23 cellular contexts compared by ENCODE assay signal in genomic region chr3:123733341-123733740, GRCh38.
DNase-seq lines count a peak whose midpoint lies in the region; ATAC-seq and TF ChIP-seq lines count a peak whose summit lies in the region.
"Had no signal": no experiment of that assay in that cellular context is flagged by ENCODE, and none has a peak within 500 bp of the region (broad histone marks: within the 10 kb centered on the region; RNA-seq: fewer than 3 reads in every experiment).

No MANE protein-coding gene starts in this region.

- no peaks in the 10 kb centered on the region for H3K9me3 Mint-ChIP-seq in activated CD8-positive, alpha-beta T cell treated with anti-CD3 and anti-CD28 coated beads for 36 hours
- no peaks in the 10 kb centered on the region for H3K9me3 Mint-ChIP-seq in activated CD8-positive, alpha-beta T cell treated with anti-CD3 and anti-CD28 coated beads, Interleukin-2, amount 10 ng/mL, durations not matched to agents 7 days and 5 days (ENCODE audit: insufficient read depth)
- H3K9me3 Mint-ChIP-seq: activated CD4-positive, alpha-beta memory T cell treated with anti-CD3 and anti-CD28 coated beads, Interleukin-2, amount 10 ng/mL, durations not matched to agents 7 days and 5 days; neural crest cell had no signal

- CTCF ChIA-PET in activated CD8-positive, alpha-beta T cell treated with anti-CD3 and anti-CD28 coated beads for 36 hours (lab: Charles Lee) = interaction anchor here (1.5 kb wide), 1 partner anchor 13 kb away, joined by 3 read pairs; no protein-coding TSS in a partner anchor
- CTCF ChIA-PET in activated CD8-positive, alpha-beta T cell treated with anti-CD3 and anti-CD28 coated beads, Interleukin-2, amount 10 ng/mL, durations not matched to agents 7 days and 5 days (lab: Charles Lee) = interaction anchor here (0.9 to 1.0 kb wide), 2 partner anchors 10 to 71 kb away, joined by 3 read pairs; no protein-coding TSS in a partner anchor

- H3K4me1 ChIP-seq in RWPE2 (ENCODE audit: insufficient read depth, poor library complexity, severe bottlenecking) = peaks cover 33% of the 10 kb centered on the region
- peaks cover 35% of the 10 kb centered on the region for H3K4me1 ChIP-seq in foreskin keratinocyte
- H3K4me1 ChIP-seq: lower lobe of right lung had no signal

- no peak overlapping the region for H3K4me3 ChIP-seq in RWPE2 (ENCODE audit: severe bottlenecking)
- H3K4me3 ChIP-seq: lower lobe of right lung, sigmoid colon had no signal

- POLR2A ChIA-PET in activated CD8-positive, alpha-beta T cell treated with anti-CD3 and anti-CD28 coated beads for 36 hours (lab: Charles Lee) = no interaction called here
- POLR2A ChIA-PET in activated CD8-positive, alpha-beta T cell treated with anti-CD3 and anti-CD28 coated beads, Interleukin-2, amount 10 ng/mL, durations not matched to agents 7 days and 5 days (lab: Charles Lee) = no interaction called here

- ATAC-seq in activated CD8-positive, alpha-beta T cell treated with anti-CD3 and anti-CD28 coated beads for 36 hours = peak; percentile 37
- ATAC-seq in activated CD8-positive, alpha-beta T cell treated with anti-CD3 and anti-CD28 coated beads, Interleukin-2, amount 10 ng/mL, durations not matched to agents 7 days and 5 days = no peak
- ATAC-seq in RWPE2 (ENCODE audit: low read depth) (no peak), foreskin keratinocyte (peak; percentile 34), HG03442 (IDR thresholded peaks at IDR 0.05; ENCODE audit: unreplicated experiment) (no peak)

- TF ChIP-seq CTCF in activated CD8-positive, alpha-beta T cell treated with anti-CD3 and anti-CD28 coated beads for 36 hours (IDR thresholded peaks at IDR 0.05) = no peak
- TF ChIP-seq CTCF in RWPE2 (IDR thresholded peaks at IDR 0.05; ENCODE audit: poor library complexity, severe bottlenecking) = no peak
- TF ChIP-seq CTCF in foreskin keratinocyte (conservative IDR thresholded peaks at IDR 0.05) = no peak

- H3K36me3 ChIP-seq in RWPE2 (ENCODE audit: low read depth) = no peaks in the 10 kb centered on the region
- H3K36me3 ChIP-seq: sigmoid colon had no signal

- H3K27me3 ChIP-seq in RWPE2 (ENCODE audit: insufficient read depth, poor library complexity, severe bottlenecking) = no peaks in the 10 kb centered on the region
- H3K27me3 ChIP-seq in foreskin keratinocyte = no peaks in the 10 kb centered on the region
- H3K27me3 ChIP-seq: sigmoid colon had no signal

- H3K27ac Mint-ChIP-seq in activated CD8-positive, alpha-beta T cell treated with anti-CD3 and anti-CD28 coated beads for 36 hours = no peak overlapping the region
- H3K27ac Mint-ChIP-seq in activated CD8-positive, alpha-beta T cell treated with anti-CD3 and anti-CD28 coated beads, Interleukin-2, amount 10 ng/mL, durations not matched to agents 7 days and 5 days = no peak overlapping the region
- H3K27ac Mint-ChIP-seq: activated CD4-positive, alpha-beta memory T cell treated with anti-CD3 and anti-CD28 coated beads, Interleukin-2, amount 10 ng/mL, durations not matched to agents 7 days and 5 days had no signal

- H3K4me3 Mint-ChIP-seq in activated CD8-positive, alpha-beta T cell treated with anti-CD3 and anti-CD28 coated beads for 36 hours = no peak overlapping the region
- no peak overlapping the region for H3K4me3 Mint-ChIP-seq in activated CD8-positive, alpha-beta T cell treated with anti-CD3 and anti-CD28 coated beads, Interleukin-2, amount 10 ng/mL, durations not matched to agents 7 days and 5 days
- H3K4me3 Mint-ChIP-seq: activated CD4-positive, alpha-beta memory T cell treated with anti-CD3 and anti-CD28 coated beads, Interleukin-2, amount 10 ng/mL, durations not matched to agents 7 days and 5 days; neural crest cell had no signal

- no peaks in the 10 kb centered on the region for H3K9me3 ChIP-seq in RWPE2 (ENCODE audit: severe bottlenecking)
- H3K9me3 ChIP-seq: lower lobe of right lung, sigmoid colon had no signal

- H3K4me1 Mint-ChIP-seq in activated CD8-positive, alpha-beta T cell treated with anti-CD3 and anti-CD28 coated beads for 36 hours (ENCODE audit: low read depth) = no peaks in the 10 kb centered on the region
- H3K4me1 Mint-ChIP-seq in activated CD8-positive, alpha-beta T cell treated with anti-CD3 and anti-CD28 coated beads, Interleukin-2, amount 10 ng/mL, durations not matched to agents 7 days and 5 days (ENCODE audit: low read depth) = no peaks in the 10 kb centered on the region
- H3K4me1 Mint-ChIP-seq: activated CD4-positive, alpha-beta memory T cell treated with anti-CD3 and anti-CD28 coated beads, Interleukin-2, amount 10 ng/mL, durations not matched to agents 7 days and 5 days had no signal

- no peak for DNase-seq in activated CD8-positive, alpha-beta T cell treated with anti-CD3 and anti-CD28 coated beads for 36 hours
- no peak for DNase-seq in activated CD8-positive, alpha-beta T cell treated with anti-CD3 and anti-CD28 coated beads, Interleukin-2, amount 10 ng/mL, durations not matched to agents 7 days and 5 days
- DNase-seq in RWPE2 (ENCODE audit: low spot score) = no peak
- peak in 1 of 2 donors; percentile 45 for DNase-seq in foreskin keratinocyte
- DNase-seq in hippocampal formation (lab: John Stamatoyannopoulos, UW) = no peak
- no peak for DNase-seq in cerebellar cortex (ENCODE audit: low spot score)
- no peak for DNase-seq in NCI-H1436 treated with DMSO at 0.1 percent for 48 hours (lab: John Stamatoyannopoulos, UW)
- DNase-seq: activated CD4-positive, alpha-beta memory T cell treated with anti-CD3 and anti-CD28 coated beads, Interleukin-2, amount 10 ng/mL, durations not matched to agents 7 days and 5 days; activated CD4-positive, CD25-positive, alpha-beta regulatory T cell treated with anti-CD3 and anti-CD28 coated beads, Interleukin-2, amount 50 U/mL, for 72 hours; activated T-cell treated with anti-CD3 and anti-CD28 coated beads, Interleukin-2, amount 50 U/mL, for 1 hour; Karpas-422; kidney; lower lobe of right lung; NCI-H1092; NCI-H2081; NCI-H345; OCI-M1; SIG-M5; sigmoid colon; stimulated activated CD8-positive, alpha-beta memory T cell treated with anti-CD3 and anti-CD28 coated beads, Interleukin-4, amount 100 ng/mL, for 48 hours; trophoblast cell had no signal

- H3K27ac ChIP-seq in RWPE2 (ENCODE audit: poor library complexity, severe bottlenecking) (peak overlapping the region; percentile 71), foreskin keratinocyte (peak overlapping the region; percentile 57)
- H3K27ac ChIP-seq: lower lobe of right lung, sigmoid colon had no signal

- H3K36me3 Mint-ChIP-seq in activated CD8-positive, alpha-beta T cell treated with anti-CD3 and anti-CD28 coated beads for 36 hours (ENCODE audit: low read depth) = no peaks in the 10 kb centered on the region
- H3K36me3 Mint-ChIP-seq in activated CD8-positive, alpha-beta T cell treated with anti-CD3 and anti-CD28 coated beads, Interleukin-2, amount 10 ng/mL, durations not matched to agents 7 days and 5 days (ENCODE audit: low read depth) = no peaks in the 10 kb centered on the region

- intact Hi-C loops in activated CD8-positive, alpha-beta T cell treated with anti-CD3 and anti-CD28 coated beads for 36 hours (cut with micrococcal nuclease) = no loop called here

- peaks cover 5% of the 10 kb centered on the region for H3K27me3 Mint-ChIP-seq in activated CD8-positive, alpha-beta T cell treated with anti-CD3 and anti-CD28 coated beads for 36 hours
- H3K27me3 Mint-ChIP-seq in activated CD8-positive, alpha-beta T cell treated with anti-CD3 and anti-CD28 coated beads, Interleukin-2, amount 10 ng/mL, durations not matched to agents 7 days and 5 days (ENCODE audit: low read depth) = peaks cover 14% of the 10 kb centered on the region

Comparison
In these comparisons a context has a peak if more than half of its experiments do, and no peak if none do; other contexts are left out.
1. ATAC-seq: peak in activated CD8-positive, alpha-beta T cell treated with anti-CD3 and anti-CD28 coated beads for 36 hours (single experiment) and foreskin keratinocyte (single experiment); none in activated CD8-positive, alpha-beta T cell treated with anti-CD3 and anti-CD28 coated beads, Interleukin-2, amount 10 ng/mL, durations not matched to agents 7 days and 5 days (single experiment), RWPE2 (single experiment) and HG03442 (single experiment).